Comparison of ENCODE assay signal across 27 cellular contexts in the genomic region with DNA sequence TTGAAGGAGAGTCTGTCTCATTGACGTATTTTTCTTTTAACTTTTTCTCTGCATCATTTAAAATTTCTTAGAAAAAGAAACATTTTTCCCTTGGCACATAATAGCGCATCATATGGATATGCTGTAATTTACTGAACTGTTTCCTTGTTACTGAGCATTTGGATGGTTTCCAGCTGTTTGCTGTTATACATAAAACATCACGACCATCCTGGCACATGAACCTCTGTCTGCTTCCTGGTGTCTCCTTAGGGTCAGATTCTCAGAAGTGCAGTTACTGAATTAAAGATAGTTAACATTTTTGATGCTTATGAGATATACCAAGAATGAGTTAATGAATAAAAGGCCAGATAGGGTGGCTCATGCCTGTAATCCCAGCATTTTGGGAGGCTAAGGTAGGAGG.
DNase-seq lines count a peak whose midpoint lies in the region; ATAC-seq and TF ChIP-seq lines count a peak whose summit lies in the region.
"Had no signal": no experiment of that assay in that cellular context is flagged by ENCODE, and none has a peak within 500 bp of the region (broad histone marks: within the 10 kb centered on the region; RNA-seq: fewer than 3 reads in every experiment).

No MANE protein-coding gene starts in this region.

- no peak overlapping the region for H3K9ac ChIP-seq in SK-N-MC (ENCODE audit: insufficient read length)
- H3K9ac ChIP-seq: BLaER1 treated with 17β-estradiol and CSF1 and Interleukin-3, amounts not matched to agents 10 nM and 100 nM had no signal

- H3K4me1 ChIP-seq in sigmoid colon (no peaks in the 10 kb centered on the region), ovary (ENCODE audit: insufficient read depth) (no peaks in the 10 kb centered on the region)
- H3K4me1 ChIP-seq: adrenal gland; BLaER1 treated with 17β-estradiol and CSF1 and Interleukin-3, amounts not matched to agents 10 nM and 100 nM; Caco-2; suprapubic skin; upper lobe of right lung had no signal

- H3K9me3 ChIP-seq in SK-N-MC (ENCODE audit: low read depth, low read length), result no peaks in the 10 kb centered on the region
- H3K9me3 ChIP-seq in sigmoid colon, result no peaks in the 10 kb centered on the region
- H3K9me3 ChIP-seq in ovary, result no peaks in the 10 kb centered on the region
- H3K9me3 ChIP-seq: adrenal gland; BLaER1 treated with 17β-estradiol and CSF1 and Interleukin-3, amounts not matched to agents 10 nM and 100 nM; Caco-2; suprapubic skin; upper lobe of right lung had no signal

- intact Hi-C loops in left colon (cut with DNase I, micrococcal nuclease), result no loop called here
- intact Hi-C loops in sigmoid colon (cut with DNase I), result no loop called here
- intact Hi-C loops in ovary (cut with DNase I), result no loop called here

- WGBS in sigmoid colon, 2 donors, result 20 to 50% methylated on average over 3 of the region's 3 CpGs
- 62 to 69% (median 67%) methylated on average over 3 of the region's 3 CpGs for WGBS in ovary, 3 donors

- H3K27me3 ChIP-seq in sigmoid colon (no peaks in the 10 kb centered on the region), ovary (no peaks in the 10 kb centered on the region)
- H3K27me3 ChIP-seq: adrenal gland; BLaER1 treated with 17β-estradiol and CSF1 and Interleukin-3, amounts not matched to agents 10 nM and 100 nM; brain microvascular endothelial cell; hepatocyte; suprapubic skin; upper lobe of right lung had no signal

- DNase-seq in LNCaP clone FGC (ENCODE audit: low read depth) (peak; percentile 64), NCI-H2029 (lab: John Stamatoyannopoulos, UW) (peak; percentile 92), SK-N-MC (ENCODE audit: low read depth, low spot score) (no peak), left colon (no peak), sigmoid colon (no peak), ovary (no peak)
- DNase-seq in stimulated activated CD4-positive, alpha-beta T cell treated with anti-CD3 and anti-CD28 coated beads, Interleukin-15, amount 100 ng/mL, for 24 hours, result no peak
- no peak for DNase-seq in stimulated activated CD4-positive, alpha-beta T cell treated with anti-CD3 and anti-CD28 coated beads, Interleukin-2, amount 100 ng/mL, for 24 hours
- DNase-seq: activated CD4-positive, alpha-beta memory T cell treated with anti-CD3 and anti-CD28 coated beads, Interleukin-2, amount 10 ng/mL, durations not matched to agents 7 days and 5 days; activated CD4-positive, CD25-positive, alpha-beta regulatory T cell treated with anti-CD3 and anti-CD28 coated beads, Interleukin-2, amount 50 U/mL, for 72 hours; activated CD8-positive, alpha-beta memory T cell treated with anti-CD3 and anti-CD28 coated beads, Interleukin-2, amount 50 U/mL, for 48 hours; activated naive CD4-positive, alpha-beta T cell treated with anti-CD3 and anti-CD28 coated beads for 36 hours; adrenal gland; brain microvascular endothelial cell; Caco-2; cerebellar nuclear complex; IMR-90; left cardiac atrium; NCI-H187 treated with DMSO at 0.1 percent for 48 hours; NCI-H510A; PC-3; stimulated activated naive CD4-positive, alpha-beta T cell treated with Interleukin-2 at 50 U/mL for 16 hours; upper lobe of right lung had no signal

- H3K4me3 ChIP-seq in LNCaP clone FGC (ENCODE audit: low read depth, low read length) (no peak overlapping the region), SK-N-MC (no peak overlapping the region), sigmoid colon (no peak overlapping the region), ovary (no peak overlapping the region)
- H3K4me3 ChIP-seq: adrenal gland; BLaER1 treated with 17β-estradiol and CSF1 and Interleukin-3, amounts not matched to agents 10 nM and 100 nM; hepatocyte; suprapubic skin; upper lobe of right lung had no signal

- TF ChIP-seq CTCF in LNCaP clone FGC (IDR thresholded peaks at IDR 0.05; ENCODE audit: control insufficient read depth, extremely low read depth, insufficient read depth) (no peak), sigmoid colon (IDR thresholded peaks at IDR 0.05) (no peak), ovary (IDR thresholded peaks at IDR 0.05) (no peak)

- TF ChIP-seq EP300 in sigmoid colon (IDR thresholded peaks at IDR 0.05) (no peak), ovary (IDR thresholded peaks at IDR 0.05) (no peak)

- no peak for TF ChIP-seq POLR2A in sigmoid colon (IDR thresholded peaks at IDR 0.05)
- TF ChIP-seq POLR2A in ovary (IDR thresholded peaks at IDR 0.05), result no peak

- H3K27ac ChIP-seq in SK-N-MC (peak overlapping the region; percentile 20; the same call in 1 of the 2 replicates), sigmoid colon (no peak overlapping the region), ovary (no peak overlapping the region)
- H3K27ac ChIP-seq: adrenal gland; BLaER1 treated with 17β-estradiol and CSF1 and Interleukin-3, amounts not matched to agents 10 nM and 100 nM; brain microvascular endothelial cell; hepatocyte; suprapubic skin; upper lobe of right lung had no signal

- H3K36me3 ChIP-seq in SK-N-MC (ENCODE audit: insufficient read depth, low read length) (peaks cover 23% of the 10 kb centered on the region), sigmoid colon (peaks cover 0 to 24% (median 7%) of the 10 kb centered on the region in 4 donors), ovary (no peaks in the 10 kb centered on the region)
- H3K36me3 ChIP-seq: adrenal gland; BLaER1 treated with 17β-estradiol and CSF1 and Interleukin-3, amounts not matched to agents 10 nM and 100 nM; brain microvascular endothelial cell; upper lobe of right lung had no signal

- peak; percentile 80 for ATAC-seq in left colon
- ATAC-seq: left cardiac atrium, PC-3, Right ventricle myocardium inferior, upper lobe of right lung had no signal

Comparison
In these comparisons a context has a peak if more than half of its experiments do, and no peak if none do; other contexts are left out.
1. DNase-seq: peak in LNCaP clone FGC (single experiment) and NCI-H2029 (single experiment); none in SK-N-MC (single experiment), left colon (0 of 2), stimulated activated CD4-positive, alpha-beta T cell treated with anti-CD3 and anti-CD28 coated beads, Interleukin-15, amount 100 ng/mL, for 24 hours (single experiment), stimulated activated CD4-positive, alpha-beta T cell treated with anti-CD3 and anti-CD28 coated beads, Interleukin-2, amount 100 ng/mL, for 24 hours (0 of 2), sigmoid colon (single experiment) and ovary (0 of 5).